In the genomic region with DNA sequence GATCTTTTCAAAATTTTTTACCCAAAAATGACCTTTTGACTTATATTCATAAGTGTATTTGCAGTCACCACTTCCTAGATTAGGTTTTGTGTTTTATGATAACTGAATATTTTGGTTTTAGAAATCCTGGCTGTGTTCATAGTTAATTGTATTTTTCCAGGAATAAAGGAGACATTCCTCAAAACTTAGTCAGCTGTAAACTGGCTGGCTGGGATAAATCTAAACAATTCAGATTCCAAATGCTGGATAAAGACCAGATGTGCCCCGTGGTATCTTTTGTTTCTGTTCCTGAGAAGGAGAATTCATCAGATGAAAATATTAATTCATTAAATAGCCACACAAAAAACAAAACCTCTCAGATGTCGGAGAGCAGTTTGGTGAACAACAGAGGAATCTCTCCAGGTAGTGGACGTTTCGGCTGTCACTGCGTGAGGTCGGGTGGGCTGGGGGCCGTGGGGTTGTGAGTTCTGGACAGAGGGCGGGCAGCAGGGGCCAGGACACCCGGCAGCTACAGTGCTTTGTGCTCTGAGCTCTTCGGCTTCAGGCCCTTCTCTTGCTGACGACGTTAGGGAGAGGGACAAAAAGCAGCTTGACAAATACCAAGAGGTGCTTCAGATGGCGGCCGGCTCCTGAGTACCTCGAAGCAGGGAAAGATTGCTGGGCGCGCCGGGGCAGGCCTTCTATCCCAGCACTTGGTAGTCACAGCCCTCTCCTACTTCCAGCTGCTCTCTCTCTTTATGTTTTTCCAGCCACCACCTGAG, we compare ENCODE assay signal across 12 cellular contexts. TPM values are rescaled to one million over a fixed set of nuclear protein-coding genes. Genes with fewer than 3 reads are reported as not detected.
DNase-seq lines count a peak whose midpoint lies in the region; ATAC-seq and TF ChIP-seq lines count a peak whose summit lies in the region.
"Had no signal": no experiment of that assay in that cellular context is flagged by ENCODE, and none has a peak within 500 bp of the region (broad histone marks: within the 10 kb centered on the region; RNA-seq: fewer than 3 reads in every experiment).

No MANE protein-coding gene starts in this region.

- ATAC-seq in gastroesophageal sphincter (no peak), GM19023 (IDR thresholded peaks at IDR 0.05; ENCODE audit: unreplicated experiment) (no peak), GM19035 (IDR thresholded peaks at IDR 0.05; ENCODE audit: unreplicated experiment) (no peak)
- no peak for ATAC-seq in effector memory CD8-positive, alpha-beta T cell (replicated peaks)
- ATAC-seq: stimulated activated effector memory CD8-positive, alpha-beta T cell treated with anti-CD3 and anti-CD28 coated beads, Interleukin-12 subunit alpha, Interleukin-12 subunit beta, amount 100 ng/mL, for 72 hours had no signal

- peak; percentile 79 for DNase-seq in GM23248
- DNase-seq in SK-N-SH, result peak; percentile 56
- DNase-seq in smooth muscle cell (lab: John Stamatoyannopoulos, UW; ENCODE audit: unreplicated experiment), result no peak
- DNase-seq in effector memory CD8-positive, alpha-beta T cell, result no peak
- DNase-seq in G401 (ENCODE audit: low spot score), result no peak
- DNase-seq: activated CD8-positive, alpha-beta memory T cell treated with anti-CD3 and anti-CD28 coated beads for 24 hours; MG63; retina had no signal

- H3F3A ChIP-seq in GM23248 (ENCODE audit: insufficient read depth) (no peaks in the 10 kb centered on the region; the same call in 1 of the 2 replicates), SK-N-SH (replicated peaks; ENCODE audit: insufficient read depth) (peaks cover 7% of the 10 kb centered on the region), smooth muscle cell (ENCODE audit: low read depth) (peaks cover under 1% of the 10 kb centered on the region)

- no peak overlapping the region for H3K4me3 Mint-ChIP-seq in effector memory CD8-positive, alpha-beta T cell
- H3K4me3 Mint-ChIP-seq: stimulated activated effector memory CD8-positive, alpha-beta T cell treated with anti-CD3 and anti-CD28 coated beads, Interleukin-12 subunit alpha, Interleukin-12 subunit beta, amount 100 ng/mL, for 72 hours had no signal

- no peaks in the 10 kb centered on the region for H3K9me3 Mint-ChIP-seq in effector memory CD8-positive, alpha-beta T cell
- H3K9me3 Mint-ChIP-seq: stimulated activated effector memory CD8-positive, alpha-beta T cell treated with anti-CD3 and anti-CD28 coated beads, Interleukin-12 subunit alpha, Interleukin-12 subunit beta, amount 100 ng/mL, for 72 hours had no signal

- no peaks in the 10 kb centered on the region for H3K36me3 Mint-ChIP-seq in effector memory CD8-positive, alpha-beta T cell (ENCODE audit: insufficient read depth)
- H3K36me3 Mint-ChIP-seq: stimulated activated effector memory CD8-positive, alpha-beta T cell treated with anti-CD3 and anti-CD28 coated beads, Interleukin-12 subunit alpha, Interleukin-12 subunit beta, amount 100 ng/mL, for 72 hours had no signal

- H3K36me3 ChIP-seq in GM23248 (ENCODE audit: low read depth) (no peaks in the 10 kb centered on the region), SK-N-SH (replicated peaks in 1 of 2; ENCODE audit: control insufficient read depth in 1 of 2, insufficient read depth in 2 of 2, low read length in 1 of 2) (no peaks in the 10 kb centered on the region), gastroesophageal sphincter (no peaks in the 10 kb centered on the region), smooth muscle cell (ENCODE audit: low read depth) (no peaks in the 10 kb centered on the region)
- H3K36me3 ChIP-seq: MG63 had no signal

- TF ChIP-seq CTCF in SK-N-SH (IDR thresholded peaks at IDR 0.05) (no peak), gastroesophageal sphincter (IDR thresholded peaks at IDR 0.05) (no peak), smooth muscle cell (IDR thresholded peaks at IDR 0.05; ENCODE audit: borderline replicate concordance, insufficient read depth, poor library complexity, severe bottlenecking) (no peak)

- no peak for TF ChIP-seq RAD21 in SK-N-SH (IDR thresholded peaks at IDR 0.05; ENCODE audit: low read length)

- H3K9me3 ChIP-seq in GM23248 (ENCODE audit: low read depth) (no peaks in the 10 kb centered on the region), SK-N-SH (no peaks in the 10 kb centered on the region), gastroesophageal sphincter (no peaks in the 10 kb centered on the region), smooth muscle cell (replicated peaks; ENCODE audit: low read depth) (no peaks in the 10 kb centered on the region)
- H3K9me3 ChIP-seq: MG63 had no signal

- H3K4me3 ChIP-seq in GM23248 (peak overlapping the region; percentile 58), SK-N-SH (ENCODE audit: low read depth in 2 of 2, low read length in 1 of 2) (peak overlapping the region; percentile 39 to 42; a peak in 3 of 4 replicates), gastroesophageal sphincter (peak overlapping the region in 1 of 2 donors; percentile 17), smooth muscle cell (peak overlapping the region; percentile 30)
- H3K4me3 ChIP-seq: MG63 had no signal

- no peak overlapping the region for H3K27ac Mint-ChIP-seq in effector memory CD8-positive, alpha-beta T cell
- H3K27ac Mint-ChIP-seq: stimulated activated effector memory CD8-positive, alpha-beta T cell treated with anti-CD3 and anti-CD28 coated beads, Interleukin-12 subunit alpha, Interleukin-12 subunit beta, amount 100 ng/mL, for 72 hours had no signal

- in situ Hi-C loops in GM23248 (cut with MboI), result no loop called here
- in situ Hi-C loops in G401 (cut with HindIII; ENCODE audit: low sequenced_read_pairs), result no loop called here

- H3K9me2 ChIP-seq in GM23248 (ENCODE audit: insufficient read depth), result no peaks in the 10 kb centered on the region
- no peaks in the 10 kb centered on the region for H3K9me2 ChIP-seq in SK-N-SH

- H3K27ac ChIP-seq in GM23248 (no peak overlapping the region), SK-N-SH (ENCODE audit: low read depth in 2 of 2, low read length in 1 of 2) (peak overlapping the region; percentile 87), gastroesophageal sphincter (peak overlapping the region in 3 of 4 donors; percentile 7 to 51 (median 33)), smooth muscle cell (ENCODE audit: low read depth) (peak overlapping the region; percentile 92)

- H3K27me3 ChIP-seq in GM23248 (replicated peaks; ENCODE audit: insufficient read depth) (no peaks in the 10 kb centered on the region), SK-N-SH (ENCODE audit: insufficient read depth) (no peaks in the 10 kb centered on the region), gastroesophageal sphincter (peaks cover 35% of the 10 kb centered on the region), smooth muscle cell (ENCODE audit: low read depth) (no peaks in the 10 kb centered on the region)
- H3K27me3 ChIP-seq: MG63 had no signal

- peak overlapping the region; percentile 56 for H3K9ac ChIP-seq in GM23248
- peak overlapping the region; percentile 48; the same call in 1 of the 2 replicates for H3K9ac ChIP-seq in SK-N-SH
- H3K9ac ChIP-seq in smooth muscle cell (ENCODE audit: low read depth), result peak overlapping the region; percentile 78

- H3K4me1 Mint-ChIP-seq in effector memory CD8-positive, alpha-beta T cell (ENCODE audit: low read depth in 2 of 2), result peaks cover 0 to 2% of the 10 kb centered on the region in 2 donors

- peaks cover 35 to 69% of the 10 kb centered on the region in 2 donors for H3K27me3 Mint-ChIP-seq in effector memory CD8-positive, alpha-beta T cell

- H4K20me1 ChIP-seq in GM23248 (ENCODE audit: insufficient read depth) (no peaks in the 10 kb centered on the region), SK-N-SH (ENCODE audit: insufficient read depth) (no peaks in the 10 kb centered on the region), smooth muscle cell (ENCODE audit: low read depth) (no peaks in the 10 kb centered on the region)

- H2AFZ ChIP-seq in GM23248 (peak overlapping the region; percentile 78), SK-N-SH (ENCODE audit: low read depth) (peak overlapping the region; percentile 71; the same call in 1 of the 2 replicates), smooth muscle cell (ENCODE audit: low read depth) (peak overlapping the region; percentile 61)

- POLR2A ChIA-PET in SK-N-SH (lab: Yijun Ruan, JAX), result interaction anchor here (0.6 kb wide), 1 partner anchor 14 kb away, joined by 3 read pairs; no protein-coding TSS in a partner anchor

- H3K79me2 ChIP-seq in GM23248 (ENCODE audit: insufficient read depth), result no peaks in the 10 kb centered on the region
- H3K79me2 ChIP-seq in SK-N-SH (ENCODE audit: insufficient read depth), result no peaks in the 10 kb centered on the region
- H3K79me2 ChIP-seq in smooth muscle cell (ENCODE audit: low read depth), result no peaks in the 10 kb centered on the region

- H3K4me1 ChIP-seq in GM23248 (ENCODE audit: insufficient read depth), result peaks cover 17% of the 10 kb centered on the region
- H3K4me1 ChIP-seq in SK-N-SH (ENCODE audit: control insufficient read depth in 1 of 2, insufficient read depth in 2 of 2, low read depth in 1 of 2, low read length in 1 of 2), result peaks cover 14 to 29% of the 10 kb centered on the region in 2 experiments; a peak in 3 of 4 replicates
- peaks cover 0 to 8% (median 0%) of the 10 kb centered on the region in 3 donors for H3K4me1 ChIP-seq in gastroesophageal sphincter
- H3K4me1 ChIP-seq in smooth muscle cell (ENCODE audit: low read depth), result peaks cover 16% of the 10 kb centered on the region

- CTCF ChIA-PET in SK-N-SH (lab: Yijun Ruan, JAX), result interaction anchor here (1.2 kb wide), 2 partner anchors 34 to 127 kb away, joined by 3 read pairs; no protein-coding TSS in a partner anchor

- peak; percentile 31 to 60; a peak in 2 of 4 replicates for TF ChIP-seq EP300 in SK-N-SH (IDR thresholded peaks at IDR 0.05; ENCODE audit: borderline replicate concordance in 1 of 2, low read depth in 1 of 2, low read length in 1 of 2)
- no peak for TF ChIP-seq EP300 in gastroesophageal sphincter (IDR thresholded peaks at IDR 0.05)

- WGBS in GM23248 (ENCODE audit: low coverage in 1 of 2, low lambda C conversion rate in 2 of 2, missing lambda C conversion rate in 2 of 2), 2 experiments, result 8 to 9% methylated on average over 18 of the region's 18 CpGs
- WGBS in SK-N-SH (ENCODE audit: low lambda C conversion rate), result 32% methylated on average over 17 of the region's 18 CpGs
- WGBS in gastroesophageal sphincter (ENCODE audit: low coverage in 1 of 2), 2 donors, result 10 to 12% methylated on average over 7 to 10 of the region's 18 CpGs
- WGBS in smooth muscle cell (ENCODE audit: low lambda C conversion rate), result 54% methylated on average over 18 of the region's 18 CpGs

- peak overlapping the region; percentile 77 for H3K4me2 ChIP-seq in GM23248 (ENCODE audit: unreplicated experiment)
- peak overlapping the region; percentile 75 for H3K4me2 ChIP-seq in SK-N-SH
- H3K4me2 ChIP-seq in smooth muscle cell, result peak overlapping the region; percentile 77

- TF ChIP-seq POLR2A in gastroesophageal sphincter (IDR thresholded peaks at IDR 0.05), result no peak

RNA-seq across cellular contexts. Expression of a gene that starts 24.6 kb away (rescaled TPM):
- total RNA-seq in GM23248 (2014; rRNA removed; shearing (Covaris generic)), result not detected in 2 replicates
- polyA plus RNA-seq in GM23248 (2016; fragmentation: Nextera tagmentation; extraction: Ambion mirVana), result not detected in 2 replicates
- polyA plus RNA-seq in SK-N-SH (2012; rRNA removed), result 2.1 and 3.0 TPM in 2 replicates
- 0.59 and 0.94 TPM in 2 replicates for polyA plus RNA-seq in SK-N-SH (2012; cell fraction: cytosol; rRNA removed)
- 19.6 and 23.9 TPM in 2 replicates for polyA plus RNA-seq in SK-N-SH (2012; cell fraction: nucleus; rRNA removed)
- total RNA-seq in gastroesophageal sphincter, result under 1 TPM in 1 of 4 donors, not detected in 3; 0.78 TPM
- total RNA-seq in smooth muscle cell, result 0.85 and 1.2 TPM in 2 replicates
- polyA plus RNA-seq in smooth muscle cell, result 0.10 and 1.1 TPM in 2 replicates
- total RNA-seq in G401 (2014; rRNA removed; shearing (Covaris generic)), result not detected in 2 replicates

RNA-seq across cellular contexts. Expression of a gene that starts 29.2 kb away (rescaled TPM):
- not detected in 2 replicates for total RNA-seq in GM23248 (2014; rRNA removed; shearing (Covaris generic))
- polyA plus RNA-seq in GM23248 (2016; fragmentation: Nextera tagmentation; extraction: Ambion mirVana) (not detected in 2 replicates), SK-N-SH (2012; rRNA removed) (not detected in 2 replicates), smooth muscle cell (5.6 and 6.3 TPM in 2 replicates)
- polyA plus RNA-seq in SK-N-SH (2012; cell fraction: cytosol; rRNA removed), result 0.01 TPM in 1 of 2 replicates, not detected in the other
- not detected in 2 replicates for polyA plus RNA-seq in SK-N-SH (2012; cell fraction: nucleus; rRNA removed)
- total RNA-seq in gastroesophageal sphincter (under 1 TPM in 2 of 4 donors, not detected in 2; 0.07 to 0.13 TPM), smooth muscle cell (4.2 and 5.6 TPM in 2 replicates)
- total RNA-seq in G401 (2014; rRNA removed; shearing (Covaris generic)), result not detected in 2 replicates

RNA-seq across cellular contexts. Expression of a gene that starts 56.1 kb away (rescaled TPM):
- under 0.01 TPM in 1 of 2 replicates, not detected in the other for total RNA-seq in GM23248 (2014; rRNA removed; shearing (Covaris generic))
- polyA plus RNA-seq in GM23248 (2016; fragmentation: Nextera tagmentation; extraction: Ambion mirVana) (0.18 and 0.20 TPM in 2 replicates), SK-N-SH (2012; rRNA removed) (1.3 and 2.4 TPM in 2 replicates), smooth muscle cell (2.5 and 2.9 TPM in 2 replicates)
- 1.5 and 2.4 TPM in 2 replicates for polyA plus RNA-seq in SK-N-SH (2012; cell fraction: cytosol; rRNA removed)
- polyA plus RNA-seq in SK-N-SH (2012; cell fraction: nucleus; rRNA removed), result 7.8 and 11.2 TPM in 2 replicates
- total RNA-seq in gastroesophageal sphincter (under 1 TPM in 2 of 4 donors, not detected in 2; 0.13 to 0.46 TPM), smooth muscle cell (5.1 TPM in 2 replicates)
- 0.62 and 1.4 TPM in 2 replicates for total RNA-seq in G401 (2014; rRNA removed; shearing (Covaris generic))

RNA-seq across cellular contexts. Expression of a gene that starts 56.3 kb away (rescaled TPM):
- total RNA-seq in GM23248 (2014; rRNA removed; shearing (Covaris generic)), result not detected in 2 replicates
- polyA plus RNA-seq in GM23248 (2016; fragmentation: Nextera tagmentation; extraction: Ambion mirVana), result not detected in 2 replicates
- not detected in 2 replicates for polyA plus RNA-seq in SK-N-SH (2012; rRNA removed)
- not detected in 2 replicates for polyA plus RNA-seq in SK-N-SH (2012; cell fraction: cytosol; rRNA removed)
- not detected in 2 replicates for polyA plus RNA-seq in SK-N-SH (2012; cell fraction: nucleus; rRNA removed)
- total RNA-seq in gastroesophageal sphincter, result not detected
- not detected in 2 replicates for total RNA-seq in smooth muscle cell
- 0.10 TPM in 1 of 2 replicates, not detected in the other for polyA plus RNA-seq in smooth muscle cell
- not detected in 2 replicates for total RNA-seq in G401 (2014; rRNA removed; shearing (Covaris generic))

Comparison
In these comparisons a context has a peak if more than half of its experiments do, and no peak if none do; other contexts are left out.
1. DNase-seq: peak in GM23248 (single experiment) and SK-N-SH (single experiment); none in smooth muscle cell (single experiment), effector memory CD8-positive, alpha-beta T cell (0 of 3) and G401 (single experiment).
2. Peak in every context shown above with its lines, with median percentiles within 50 percentile points of each other: H2AFZ ChIP-seq, H3K4me2 ChIP-seq and H3K9ac ChIP-seq.